ENCODE assay signal across 1 cellular context in the genomic region with DNA sequence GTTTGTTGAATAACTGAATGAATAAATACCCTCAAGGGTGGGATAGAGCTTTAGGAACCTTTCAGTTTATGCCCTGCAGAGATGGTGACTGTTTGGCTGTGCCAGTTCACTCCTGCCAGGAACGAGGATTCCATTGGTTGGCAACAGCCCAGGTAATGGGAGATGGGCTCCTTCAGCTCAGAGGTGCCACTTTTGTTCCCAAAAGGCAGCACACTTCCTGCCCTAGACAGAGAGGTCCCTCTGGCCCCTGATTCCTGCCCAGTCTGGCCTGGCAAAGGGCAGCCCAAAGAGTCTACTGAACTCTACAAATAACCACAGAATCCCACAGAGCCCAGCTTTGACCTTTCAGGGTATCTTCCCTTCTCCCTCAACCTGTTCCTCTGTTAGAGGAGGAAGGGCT.
TF ChIP-seq lines count a peak whose summit lies in the region.

No MANE protein-coding gene starts in this region.

TF ChIP-seq in HepG2, 621 proteins besides CTCF, POLR2A, EP300 and RAD21:
- TF ChIP-seq HOXD1 (CRISPR knock-in tag; IDR thresholded peaks at IDR 0.05) (no peak), GFI1 (CRISPR knock-in tag; IDR thresholded peaks at IDR 0.05; ENCODE audit: borderline replicate concordance) (no peak), NRL (CRISPR knock-in tag; IDR thresholded peaks at IDR 0.05; ENCODE audit: borderline replicate concordance) (no peak), ZFY (CRISPR knock-in tag; IDR thresholded peaks at IDR 0.05) (no peak), ZKSCAN5 (CRISPR knock-in tag; IDR thresholded peaks at IDR 0.05) (no peak), ARNT (IDR thresholded peaks at IDR 0.05) (no peak)
- TF ChIP-seq, protein P1, sequence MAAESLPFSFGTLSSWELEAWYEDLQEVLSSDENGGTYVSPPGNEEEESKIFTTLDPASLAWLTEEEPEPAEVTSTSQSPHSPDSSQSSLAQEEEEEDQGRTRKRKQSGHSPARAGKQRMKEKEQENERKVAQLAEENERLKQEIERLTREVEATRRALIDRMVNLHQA (CRISPR knock-in tag; IDR thresholded peaks at IDR 0.05): no peak
